Comparison of ENCODE assay signal across 9 cellular contexts in the genomic region with DNA sequence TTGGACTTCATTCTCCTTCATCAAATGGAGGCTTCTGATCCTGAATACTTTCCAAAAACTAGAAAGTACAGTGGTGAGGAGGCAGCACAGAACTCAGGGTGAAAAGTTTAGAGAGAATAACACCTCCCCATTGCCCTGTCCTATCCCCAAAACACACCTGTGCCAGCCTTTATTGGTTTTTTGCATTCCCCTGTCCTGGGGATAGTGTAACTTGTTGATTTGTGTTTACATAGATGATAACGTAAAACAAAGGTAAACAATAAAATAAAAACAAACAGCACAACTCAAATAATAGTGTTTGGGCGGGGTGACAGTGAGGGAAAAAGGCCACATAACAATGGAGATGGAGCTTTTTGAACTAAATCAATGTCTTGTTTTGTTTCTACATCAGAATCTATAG.
"Had no signal": no experiment of that assay in that cellular context is flagged by ENCODE, and none has a peak within 500 bp of the region (broad histone marks: within the 10 kb centered on the region; RNA-seq: fewer than 3 reads in every experiment).

No MANE protein-coding gene starts in this region.

- DNase-seq: GM23248, GOT3, H7, H9, HCEC 1CT, HFFc6 had no signal

- H3K27ac ChIP-seq: GM23248 had no signal

- H3K4me1 ChIP-seq: HAP-1 had no signal

- H3K4me3 ChIP-seq: GM23248, GM23338, HAP-1 had no signal

- ATAC-seq: GM23338, HCT116 had no signal

- H3K36me3 ChIP-seq: HAP-1 had no signal
